Comparison of ENCODE assay signal across 23 cellular contexts in the genomic region with DNA sequence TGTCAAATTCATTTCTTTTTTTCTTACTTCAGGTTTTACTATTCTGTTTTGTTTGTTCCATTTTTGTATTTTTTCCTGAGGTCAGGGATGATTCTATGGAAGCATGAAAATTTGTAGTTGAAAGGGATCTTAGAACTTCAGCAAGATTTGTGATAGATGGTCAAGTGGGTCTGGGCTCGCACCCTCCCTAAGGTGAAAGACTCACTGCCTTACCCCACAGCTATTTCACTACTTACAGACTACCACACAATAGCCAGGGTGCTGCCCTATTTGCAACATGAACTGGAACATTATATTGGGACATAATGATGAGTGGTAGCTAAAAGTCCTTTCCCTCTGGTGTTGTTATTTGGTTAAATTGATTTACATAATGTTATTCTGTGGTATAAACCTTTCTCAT.
A peak's percentile ranks its signal among the peaks of the same experiment; 100 is the strongest.
DNase-seq lines count a peak whose midpoint lies in the region; ATAC-seq and TF ChIP-seq lines count a peak whose summit lies in the region.
"Had no signal": no experiment of that assay in that cellular context is flagged by ENCODE, and none has a peak within 500 bp of the region (broad histone marks: within the 10 kb centered on the region; RNA-seq: fewer than 3 reads in every experiment).

No MANE protein-coding gene starts in this region.

- ATAC-seq in stimulated activated naive CD8-positive, alpha-beta T cell treated with anti-CD3 and anti-CD28 coated beads, Interleukin-15, amount 100 ng/mL, for 72 hours = no peak
- no peak for ATAC-seq in T-cell (replicated peaks in 1 of 4)

- TF ChIP-seq CTCF in type B pancreatic cell (conservative IDR thresholded peaks at IDR 0.05) = no peak

- no peaks in the 10 kb centered on the region for H3K9me3 Mint-ChIP-seq in stimulated activated naive CD8-positive, alpha-beta T cell treated with anti-CD3 and anti-CD28 coated beads, Interleukin-15, Interleukin-2, amounts not matched to agents 100 ng/mL and 50 ng/mL, for 24 hours
- peaks cover 1 to 3% of the 10 kb centered on the region in 2 donors for H3K9me3 Mint-ChIP-seq in stimulated activated naive CD8-positive, alpha-beta T cell treated with anti-CD3 and anti-CD28 coated beads, Interleukin-15, amount 100 ng/mL, for 72 hours
- H3K9me3 Mint-ChIP-seq in T-cell (no peaks in the 10 kb centered on the region), type B pancreatic cell (no peaks in the 10 kb centered on the region)
- H3K9me3 Mint-ChIP-seq: CD14-positive monocyte, H9, nephron had no signal

- no peaks in the 10 kb centered on the region for H3K9me3 ChIP-seq in iPS-18a (ENCODE audit: control insufficient read depth, low read depth, low read length)
- H3K9me3 ChIP-seq: tibial nerve had no signal

- CTCF ChIA-PET in T-cell (lab: Charles Lee) = interaction anchor here (0.6 to 2.3 kb wide), 4 partner anchors 15 to 63 kb away, joined by 3 to 12 read pairs (median 7); a partner anchor contains a TSS

- peaks cover 32% of the 10 kb centered on the region for H3K4me1 ChIP-seq in iPS-18a (ENCODE audit: control insufficient read depth, low read depth, low read length)

- H3K4me1 Mint-ChIP-seq in stimulated activated naive CD8-positive, alpha-beta T cell treated with anti-CD3 and anti-CD28 coated beads, Interleukin-15, Interleukin-2, amounts not matched to agents 100 ng/mL and 50 ng/mL, for 24 hours (ENCODE audit: low read depth) = peaks cover 82% of the 10 kb centered on the region
- peaks cover 80% of the 10 kb centered on the region for H3K4me1 Mint-ChIP-seq in stimulated activated naive CD8-positive, alpha-beta T cell treated with anti-CD3 and anti-CD28 coated beads, Interleukin-15, amount 100 ng/mL, for 72 hours
- peaks cover 80 to 88% (median 83%) of the 10 kb centered on the region in 3 donors for H3K4me1 Mint-ChIP-seq in T-cell
- peaks cover 39% of the 10 kb centered on the region for H3K4me1 Mint-ChIP-seq in type B pancreatic cell (ENCODE audit: unreplicated experiment)

- H3K4me3 ChIP-seq in iPS-18a (ENCODE audit: low read length) = peak overlapping the region; percentile 22
- H3K4me3 ChIP-seq: skin epidermis, tibial nerve had no signal

- no peak overlapping the region for H3K27ac ChIP-seq in iPS-18a (ENCODE audit: low read length)
- H3K27ac ChIP-seq: tibial nerve had no signal

- DNase-seq in stimulated activated naive CD8-positive, alpha-beta T cell treated with anti-CD3 and anti-CD28 coated beads, Interleukin-15, amount 100 ng/mL, for 72 hours = no peak
- DNase-seq in T-cell (no peak), type B pancreatic cell (ENCODE audit: extremely low spot score, unreplicated experiment) (no peak), HCEC 1CT (no peak), HUDEP-2 (lab: John Stamatoyannopoulos, UW; ENCODE audit: unreplicated experiment in 76 of 76) (no peak), NCI-H2171 treated with DMSO at 0.1 percent for 48 hours (lab: John Stamatoyannopoulos, UW) (no peak)
- DNase-seq: activated CD4-positive, alpha-beta T cell treated with anti-CD3 and anti-CD28 coated beads, Interleukin-2, amount 10 ng/mL, durations not matched to agents 24 days and 14 days; activated CD8-positive, alpha-beta memory T cell treated with anti-CD3 and anti-CD28 coated beads, Interleukin-2, amount 50 U/mL, for 4 hours; DMS79; effector CD8-positive, alpha-beta T cell; H9; MM.1S; NCI-H1436 treated with DMSO at 0.1 percent for 48 hours; NCI-H2171; stimulated activated naive CD4-positive, alpha-beta T cell treated with Interleukin-2 at 50 U/mL for 16 hours; SW 1271 had no signal

- POLR2A ChIA-PET in T-cell (lab: Charles Lee) = interaction anchor here (0.6 to 1.2 kb wide), 3 partner anchors 14 to 175 kb away, joined by 3 read pairs; no protein-coding TSS in a partner anchor

- H3K4me3 Mint-ChIP-seq in stimulated activated naive CD8-positive, alpha-beta T cell treated with anti-CD3 and anti-CD28 coated beads, Interleukin-15, Interleukin-2, amounts not matched to agents 100 ng/mL and 50 ng/mL, for 24 hours = no peak overlapping the region
- peak overlapping the region in 1 of 2 donors; percentile 42 for H3K4me3 Mint-ChIP-seq in stimulated activated naive CD8-positive, alpha-beta T cell treated with anti-CD3 and anti-CD28 coated beads, Interleukin-15, amount 100 ng/mL, for 72 hours
- peak overlapping the region in 2 of 3 donors; percentile 18 to 19 for H3K4me3 Mint-ChIP-seq in T-cell
- peak overlapping the region; percentile 8 for H3K4me3 Mint-ChIP-seq in type B pancreatic cell
- H3K4me3 Mint-ChIP-seq: activated CD4-positive, alpha-beta T cell treated with anti-CD3 and anti-CD28 coated beads, Interleukin-2, amount 10 ng/mL, durations not matched to agents 24 days and 14 days; CD14-positive monocyte; nephron had no signal

- H3K27ac Mint-ChIP-seq in stimulated activated naive CD8-positive, alpha-beta T cell treated with anti-CD3 and anti-CD28 coated beads, Interleukin-15, Interleukin-2, amounts not matched to agents 100 ng/mL and 50 ng/mL, for 24 hours = peak overlapping the region; percentile 69
- peak overlapping the region in 1 of 2 donors; percentile 37 for H3K27ac Mint-ChIP-seq in stimulated activated naive CD8-positive, alpha-beta T cell treated with anti-CD3 and anti-CD28 coated beads, Interleukin-15, amount 100 ng/mL, for 72 hours
- H3K27ac Mint-ChIP-seq in T-cell = peak overlapping the region; percentile 81 to 87
- H3K27ac Mint-ChIP-seq in type B pancreatic cell = peak overlapping the region; percentile 48
- H3K27ac Mint-ChIP-seq: activated CD4-positive, alpha-beta T cell treated with anti-CD3 and anti-CD28 coated beads, Interleukin-2, amount 10 ng/mL, durations not matched to agents 24 days and 14 days; CD14-positive monocyte; progenitor cell of endocrine pancreas had no signal

- H3K36me3 ChIP-seq in iPS-18a (ENCODE audit: control insufficient read depth, low read depth, low read length) = no peaks in the 10 kb centered on the region
- H3K36me3 ChIP-seq: tibial nerve had no signal

- no peaks in the 10 kb centered on the region for H3K27me3 Mint-ChIP-seq in stimulated activated naive CD8-positive, alpha-beta T cell treated with anti-CD3 and anti-CD28 coated beads, Interleukin-15, Interleukin-2, amounts not matched to agents 100 ng/mL and 50 ng/mL, for 24 hours
- H3K27me3 Mint-ChIP-seq in stimulated activated naive CD8-positive, alpha-beta T cell treated with anti-CD3 and anti-CD28 coated beads, Interleukin-15, amount 100 ng/mL, for 72 hours = no peaks in the 10 kb centered on the region
- H3K27me3 Mint-ChIP-seq in T-cell (no peaks in the 10 kb centered on the region), type B pancreatic cell (no peaks in the 10 kb centered on the region)
- H3K27me3 Mint-ChIP-seq: activated CD4-positive, alpha-beta T cell treated with anti-CD3 and anti-CD28 coated beads, Interleukin-2, amount 10 ng/mL, durations not matched to agents 24 days and 14 days; progenitor cell of endocrine pancreas had no signal

- peaks cover 22% of the 10 kb centered on the region for H3K36me3 Mint-ChIP-seq in stimulated activated naive CD8-positive, alpha-beta T cell treated with anti-CD3 and anti-CD28 coated beads, Interleukin-15, Interleukin-2, amounts not matched to agents 100 ng/mL and 50 ng/mL, for 24 hours (ENCODE audit: low read depth)
- H3K36me3 Mint-ChIP-seq in T-cell (peaks cover 22% of the 10 kb centered on the region), type B pancreatic cell (peaks cover 22% of the 10 kb centered on the region)

- no peaks in the 10 kb centered on the region for H3K27me3 ChIP-seq in iPS-18a (ENCODE audit: control insufficient read depth, insufficient read depth, low read length)
- H3K27me3 ChIP-seq: tibial nerve had no signal

- H3K9ac ChIP-seq in iPS-18a (ENCODE audit: low read length) = no peak overlapping the region
